Comparison of ENCODE assay signal across 8 cellular contexts in genomic region chr12:4272014-4272975, GRCh38.
DNase-seq lines count a peak whose midpoint lies in the region; ATAC-seq and FAIRE-seq lines count a peak whose summit lies in the region.

No MANE protein-coding gene starts in this region.

- peak; percentile 32 for ATAC-seq in GM19397 (IDR thresholded peaks at IDR 0.05; ENCODE audit: unreplicated experiment)
- peak; percentile 56 for ATAC-seq in central memory CD8-positive, alpha-beta T cell (replicated peaks; ENCODE audit: extremely low read depth, poor library complexity, severe bottlenecking)

- peak overlapping the region; percentile 97 for H3K27ac Mint-ChIP-seq in central memory CD8-positive, alpha-beta T cell (ENCODE audit: low read depth)

- H3K4me1 Mint-ChIP-seq in central memory CD8-positive, alpha-beta T cell, result peaks cover 55% of the 10 kb centered on the region

- peaks cover 62% of the 10 kb centered on the region for H3K36me3 Mint-ChIP-seq in central memory CD8-positive, alpha-beta T cell (ENCODE audit: insufficient read depth)

- H3K4me3 Mint-ChIP-seq in central memory CD8-positive, alpha-beta T cell, result peak overlapping the region; percentile 95

- DNase-seq in C1 segment of cervical spinal cord (lab: John Stamatoyannopoulos, UW), result peak in 11 of 14 donors; percentile 8 to 81 (median 64)
- peak; percentile 60 for DNase-seq in HTR-8/SVneo (ENCODE audit: insufficient read length, low spot score)
- peak; percentile 79 for DNase-seq in activated CD4-positive, CD25-positive, alpha-beta regulatory T cell treated with anti-CD3 and anti-CD28 coated beads, Interleukin-2, amount 50 U/mL, for 72 hours
- peak; percentile 58 to 82 for DNase-seq in central memory CD8-positive, alpha-beta T cell (ENCODE audit: low spot score in 2 of 2)
- peak; percentile 95 for DNase-seq in left kidney (ENCODE audit: low read depth, low spot score)
- DNase-seq in stimulated activated CD4-positive, alpha-beta T cell treated with anti-CD3 and anti-CD28 coated beads, Interleukin-1b, Interleukin-23, amount 100 ng/mL, for 4 hours (ENCODE audit: low read depth in 2 of 2), result peak; percentile 80 to 84
- no peak for DNase-seq in NOMO-1 (lab: John Stamatoyannopoulos, UW; ENCODE audit: unreplicated experiment in 2 of 2)

- H3K27me3 Mint-ChIP-seq in central memory CD8-positive, alpha-beta T cell, result no peaks in the 10 kb centered on the region

- H3K9me3 Mint-ChIP-seq in central memory CD8-positive, alpha-beta T cell, result no peaks in the 10 kb centered on the region

- no peak for FAIRE-seq in HTR-8/SVneo (lab: Jason Lieb, UNC)

Comparison
In these comparisons a context has a peak if more than half of its experiments do, and no peak if none do; other contexts are left out.
1. DNase-seq: peak in C1 segment of cervical spinal cord (11 of 14), HTR-8/SVneo (single experiment), activated CD4-positive, CD25-positive, alpha-beta regulatory T cell treated with anti-CD3 and anti-CD28 coated beads, Interleukin-2, amount 50 U/mL, for 72 hours (single experiment), central memory CD8-positive, alpha-beta T cell (2 of 2), left kidney (single experiment) and stimulated activated CD4-positive, alpha-beta T cell treated with anti-CD3 and anti-CD28 coated beads, Interleukin-1b, Interleukin-23, amount 100 ng/mL, for 4 hours (2 of 2); none in NOMO-1 (0 of 2).